In the genomic region with DNA sequence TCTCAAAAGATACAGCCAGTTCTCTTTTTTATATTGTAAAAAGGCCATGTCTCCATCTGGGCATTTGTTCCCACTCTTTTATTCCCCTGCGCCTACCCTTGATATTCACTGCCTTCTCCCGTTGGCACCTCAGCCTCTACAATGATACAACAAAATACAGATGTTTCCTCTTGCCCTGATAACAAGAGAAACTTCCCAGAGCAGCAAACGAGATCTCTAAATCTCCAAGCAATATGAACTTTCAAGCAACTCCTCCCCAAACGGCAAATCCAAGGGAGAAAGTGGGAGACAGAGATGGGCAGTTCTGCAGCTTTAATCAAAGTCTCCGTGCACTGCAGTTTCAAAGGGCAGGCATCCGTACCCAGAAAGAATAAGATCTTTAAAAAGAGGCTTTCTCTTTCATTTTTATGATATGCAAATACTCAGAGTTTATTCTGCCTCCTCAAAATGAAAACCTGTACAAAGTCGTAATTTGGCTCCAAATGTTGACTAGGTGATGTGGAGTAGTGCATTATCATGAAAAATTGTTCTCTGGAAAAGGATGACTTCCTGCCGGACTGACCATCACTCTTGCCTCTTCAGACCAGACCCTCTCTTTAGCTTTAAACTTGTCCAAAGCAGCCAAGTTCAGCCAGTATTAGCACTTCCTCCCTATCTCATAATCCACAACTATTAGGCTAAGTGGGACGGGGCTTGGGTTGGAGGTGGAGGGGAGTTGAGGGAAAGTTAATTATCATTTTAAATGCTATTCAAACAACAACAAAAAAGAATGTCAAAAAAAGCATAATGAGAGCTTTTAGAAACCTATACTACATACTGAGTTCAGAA, we compare ENCODE assay signal across 12 cellular contexts. TPM values are rescaled to one million over a fixed set of nuclear protein-coding genes. Genes with fewer than 3 reads are reported as not detected.
A peak's percentile ranks its signal among the peaks of the same experiment; 100 is the strongest.
DNase-seq lines count a peak whose midpoint lies in the region; ATAC-seq and TF ChIP-seq lines count a peak whose summit lies in the region.
"Had no signal": no experiment of that assay in that cellular context is flagged by ENCODE, and none has a peak within 500 bp of the region (broad histone marks: within the 10 kb centered on the region; RNA-seq: fewer than 3 reads in every experiment).

No MANE protein-coding gene starts in this region.

- no peak for TF ChIP-seq POLR2A in upper lobe of left lung (IDR thresholded peaks at IDR 0.05)

- no peaks in the 10 kb centered on the region for H3K36me3 Mint-ChIP-seq in T-helper 1 cell treated with Interleukin-12 subunit alpha and Interleukin-12 subunit beta and Interleukin-4 antibody, amounts not matched to agents 30 μg/mL and 1 μg/mL, for 36 hours (ENCODE audit: low read depth)
- H3K36me3 Mint-ChIP-seq in mesothelial cell of epicardium = no peaks in the 10 kb centered on the region

- peak overlapping the region; percentile 23 for H3K4me3 Mint-ChIP-seq in T-helper 1 cell treated with Interleukin-12 subunit alpha and Interleukin-12 subunit beta and Interleukin-4 antibody, amounts not matched to agents 30 μg/mL and 1 μg/mL, for 36 hours
- H3K4me3 Mint-ChIP-seq in mesothelial cell of epicardium = peak overlapping the region; percentile 63
- H3K4me3 Mint-ChIP-seq: activated T-helper 17 cell treated with anti-CD3 and anti-CD28 coated beads, Interleukin-2, amount 50 U/mL, for 72 hours had no signal

- 28 to 29% methylated on average over 9 of the region's 9 CpGs for WGBS in upper lobe of left lung, 2 donors

- H3K36me3 ChIP-seq in upper lobe of left lung = no peaks in the 10 kb centered on the region

- TF ChIP-seq CTCF in cardiac fibroblast (IDR thresholded peaks at IDR 0.05; ENCODE audit: low read depth, low read length) = no peak
- no peak for TF ChIP-seq CTCF in mesothelial cell of epicardium (IDR thresholded peaks at IDR 0.05; ENCODE audit: unreplicated experiment)
- TF ChIP-seq CTCF in upper lobe of left lung (IDR thresholded peaks at IDR 0.05) = no peak
- no peak for TF ChIP-seq CTCF in GM20000 (IDR thresholded peaks at IDR 0.05; ENCODE audit: extremely low read depth, missing control alignments)

- no peaks in the 10 kb centered on the region for H3K27me3 Mint-ChIP-seq in T-helper 1 cell treated with Interleukin-12 subunit alpha and Interleukin-12 subunit beta and Interleukin-4 antibody, amounts not matched to agents 30 μg/mL and 1 μg/mL, for 36 hours (ENCODE audit: low read depth)
- no peaks in the 10 kb centered on the region for H3K27me3 Mint-ChIP-seq in mesothelial cell of epicardium (ENCODE audit: low read depth)
- H3K27me3 Mint-ChIP-seq: activated T-helper 17 cell treated with anti-CD3 and anti-CD28 coated beads, Interleukin-2, amount 50 U/mL, for 72 hours had no signal

- no peaks in the 10 kb centered on the region for H3K9me3 ChIP-seq in upper lobe of left lung
- H3K9me3 ChIP-seq: A549 had no signal

- H3K4me1 Mint-ChIP-seq in T-helper 1 cell treated with Interleukin-12 subunit alpha and Interleukin-12 subunit beta and Interleukin-4 antibody, amounts not matched to agents 30 μg/mL and 1 μg/mL, for 36 hours (ENCODE audit: low read depth) = peaks cover 2% of the 10 kb centered on the region
- peaks cover 54% of the 10 kb centered on the region for H3K4me1 Mint-ChIP-seq in mesothelial cell of epicardium
- H3K4me1 Mint-ChIP-seq: activated T-helper 17 cell treated with anti-CD3 and anti-CD28 coated beads, Interleukin-2, amount 50 U/mL, for 72 hours had no signal

- DNase-seq in T-helper 1 cell (no peak), cardiac fibroblast (ENCODE audit: low read depth in 2 of 2) (peak in 1 of 2 donors; percentile 25), mesothelial cell of epicardium (ENCODE audit: low spot score in 2 of 2, unreplicated experiment in 2 of 2) (no peak), upper lobe of left lung (no peak), GM20000 (ENCODE audit: low spot score) (no peak), DMS153 (lab: John Stamatoyannopoulos, UW) (no peak), D341Med (ENCODE audit: low spot score) (no peak)
- DNase-seq: SHP77 treated with DMSO at 0.1 percent for 48 hours had no signal

- H3K27me3 ChIP-seq in upper lobe of left lung = no peaks in the 10 kb centered on the region

- peak overlapping the region; percentile 56 to 80 (median 66) for H3K27ac ChIP-seq in upper lobe of left lung
- H3K27ac ChIP-seq: A549 had no signal

- no peak overlapping the region for H3K27ac Mint-ChIP-seq in T-helper 1 cell treated with Interleukin-12 subunit alpha and Interleukin-12 subunit beta and Interleukin-4 antibody, amounts not matched to agents 30 μg/mL and 1 μg/mL, for 36 hours
- peak overlapping the region; percentile 64 for H3K27ac Mint-ChIP-seq in mesothelial cell of epicardium
- H3K27ac Mint-ChIP-seq: activated T-helper 17 cell treated with anti-CD3 and anti-CD28 coated beads, Interleukin-2, amount 50 U/mL, for 72 hours had no signal

- peak in 1 of 2 donors; percentile 45 for ATAC-seq in upper lobe of left lung (ENCODE audit: low FRiP score in 2 of 2)
- ATAC-seq: activated T-helper 17 cell treated with anti-CD3 and anti-CD28 coated beads, Interleukin-2, amount 50 U/mL, for 72 hours had no signal

- peaks cover 0 to 4% (median 1%) of the 10 kb centered on the region in 4 donors for H3K4me1 ChIP-seq in upper lobe of left lung
- H3K4me1 ChIP-seq: A549 had no signal

- TF ChIP-seq EP300 in upper lobe of left lung (IDR thresholded peaks at IDR 0.05) = no peak

- H3K4me3 ChIP-seq in cardiac fibroblast (replicated peaks in 1 of 2; ENCODE audit: low read depth in 2 of 2, low read length in 2 of 2) (peak overlapping the region; percentile 59), upper lobe of left lung (peak overlapping the region in 3 of 4 donors; percentile 30 to 50 (median 40))
- H3K4me3 ChIP-seq: A549 had no signal

- H3K9me3 Mint-ChIP-seq in T-helper 1 cell treated with Interleukin-12 subunit alpha and Interleukin-12 subunit beta and Interleukin-4 antibody, amounts not matched to agents 30 μg/mL and 1 μg/mL, for 36 hours = no peaks in the 10 kb centered on the region
- no peaks in the 10 kb centered on the region for H3K9me3 Mint-ChIP-seq in mesothelial cell of epicardium

RNA-seq across cellular contexts. Expression of gene HGF, which starts 0.7 kb away (rescaled TPM):
- total RNA-seq in mesothelial cell of epicardium = 14.1 to 18.8 TPM (median 15.1 TPM) in 3 replicates
- 10 to 100 TPM in 2 of 6 donors, 1 to 10 TPM in 4; 8.2 to 23.1 (median 8.9) TPM for total RNA-seq in upper lobe of left lung
- total RNA-seq: activated T-helper 17 cell treated with anti-CD3 and anti-CD28 coated beads, Interleukin-2, amount 50 U/mL, for 72 hours; MCF 10A had no signal
